In genomic region chr2:159710601-159711180, GRCh38 we compare ENCODE assay signal across 1 cellular context.
TF ChIP-seq lines count a peak whose summit lies in the region.

No MANE protein-coding gene starts in this region.

TF ChIP-seq in GM12878, 131 proteins besides CTCF, POLR2A, EP300 and RAD21:
- no peak for TF ChIP-seq E4F1 (IDR thresholded peaks at IDR 0.05; ENCODE audit: borderline replicate concordance, partially characterized antibody)
- no peak for TF ChIP-seq WRNIP1 (IDR thresholded peaks at IDR 0.05; ENCODE audit: borderline replicate concordance, low read depth, low read length)
- no peak for TF ChIP-seq BACH1 (IDR thresholded peaks at IDR 0.05; ENCODE audit: borderline replicate concordance)
- TF ChIP-seq IKZF2 (IDR thresholded peaks at IDR 0.05), result no peak
- no peak for TF ChIP-seq ZBTB11 (CRISPR knock-in tag; IDR thresholded peaks at IDR 0.05)
- no peak for TF ChIP-seq PBX3 (IDR thresholded peaks at IDR 0.05; ENCODE audit: insufficient replicate concordance, low read depth, low read length)
- no peak for TF ChIP-seq TCF7 (IDR thresholded peaks at IDR 0.05; ENCODE audit: borderline replicate concordance)
- no peak for TF ChIP-seq USF2 (IDR thresholded peaks at IDR 0.05; ENCODE audit: borderline replicate concordance, low read depth, low read length)
- TF ChIP-seq MAX (IDR thresholded peaks at IDR 0.05; ENCODE audit: low read depth, low read length), result no peak
TF ChIP-seq in GM12878: peak in this region for 0.
